10 cellular contexts compared by ENCODE assay signal in the genomic region with DNA sequence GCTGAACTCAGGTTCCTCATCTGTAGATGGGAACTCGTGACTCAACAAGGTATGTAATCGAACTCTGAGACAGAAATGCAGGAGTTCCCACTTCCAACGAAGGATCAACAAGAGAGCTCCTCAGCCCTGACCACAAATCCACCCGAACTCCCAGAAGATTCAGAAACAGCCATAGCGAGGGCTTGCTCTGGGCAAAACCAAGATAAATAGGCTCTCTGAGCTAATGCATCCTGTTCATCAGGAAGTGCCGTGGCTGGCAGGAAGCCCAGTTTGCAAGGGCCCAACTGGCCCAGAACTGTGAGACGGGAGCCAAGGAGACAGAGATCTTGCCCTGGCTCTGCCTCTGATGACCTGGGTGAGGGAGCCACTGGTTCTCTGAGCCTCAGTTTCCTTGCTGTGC.
DNase-seq lines count a peak whose midpoint lies in the region; ATAC-seq and TF ChIP-seq lines count a peak whose summit lies in the region.
"Had no signal": no experiment of that assay in that cellular context is flagged by ENCODE, and none has a peak within 500 bp of the region (broad histone marks: within the 10 kb centered on the region; RNA-seq: fewer than 3 reads in every experiment).

No MANE protein-coding gene starts in this region.

- H3K27ac ChIP-seq in adrenal gland = peak overlapping the region in 1 of 5 donors; percentile 50

- in situ Hi-C loops in KBM-7 (cut with MboI; ENCODE audit: low pct_unique_long_range_greater_than_20kb, low sequenced_read_pairs) = no loop called here

- no peaks in the 10 kb centered on the region for H3K9me3 ChIP-seq in adrenal gland (replicated peaks in 1 of 3)

- TF ChIP-seq CTCF in adrenal gland (IDR thresholded peaks at IDR 0.05) = no peak

- H3K4me3 ChIP-seq in adrenal gland = no peak overlapping the region

- ATAC-seq in GM21528 (IDR thresholded peaks at IDR 0.05; ENCODE audit: low FRiP score, unreplicated experiment) = no peak

- intact Hi-C loops in adrenal gland (cut with DNase I) = loop anchor here in 1 of 2 donors (5.0 kb wide), 1 partner anchor 122 kb away; no protein-coding TSS in a partner anchor

- H3K27me3 ChIP-seq in adrenal gland = peaks cover 8% of the 10 kb centered on the region

- peak; percentile 55 to 56 for DNase-seq in AML-193 (lab: John Stamatoyannopoulos, UW)
- peak; percentile 70 for DNase-seq in KBM-7
- peak; percentile 30 to 78 (median 61) for DNase-seq in adrenal gland
- peak; percentile 68 for DNase-seq in kidney tubule cell (ENCODE audit: low spot score)
- no peak for DNase-seq in stimulated activated CD4-positive, alpha-beta T cell treated with anti-CD3 and anti-CD28 coated beads, Interleukin-4, amount 100 ng/mL, for 1 hour
- no peak for DNase-seq in activated CD8-positive, alpha-beta memory T cell treated with anti-CD3 and anti-CD28 coated beads, Interleukin-2, amount 50 U/mL, for 48 hours
- DNase-seq in NCI-H526 (lab: John Stamatoyannopoulos, UW) = no peak
- DNase-seq: activated CD8-positive, alpha-beta memory T cell treated with anti-CD3 and anti-CD28 coated beads for 24 hours; GOT3 had no signal

- 31 to 50% (median 42%) methylated on average over 6 to 7 of the region's 7 CpGs for WGBS in adrenal gland, 4 donors

- TF ChIP-seq POLR2A in adrenal gland (IDR thresholded peaks at IDR 0.05) = no peak

- no peaks in the 10 kb centered on the region for H3K36me3 ChIP-seq in adrenal gland (replicated peaks in 1 of 2)

- H3K4me1 ChIP-seq in adrenal gland (replicated peaks in 1 of 2) = no peaks in the 10 kb centered on the region

Comparison
In these comparisons a context has a peak if more than half of its experiments do, and no peak if none do; other contexts are left out.
1. DNase-seq: peak in AML-193 (2 of 2), KBM-7 (single experiment), adrenal gland (7 of 7) and kidney tubule cell (single experiment); none in stimulated activated CD4-positive, alpha-beta T cell treated with anti-CD3 and anti-CD28 coated beads, Interleukin-4, amount 100 ng/mL, for 1 hour (single experiment), activated CD8-positive, alpha-beta memory T cell treated with anti-CD3 and anti-CD28 coated beads, Interleukin-2, amount 50 U/mL, for 48 hours (single experiment) and NCI-H526 (0 of 2).